8 cellular contexts compared by ENCODE assay signal in the genomic region with DNA sequence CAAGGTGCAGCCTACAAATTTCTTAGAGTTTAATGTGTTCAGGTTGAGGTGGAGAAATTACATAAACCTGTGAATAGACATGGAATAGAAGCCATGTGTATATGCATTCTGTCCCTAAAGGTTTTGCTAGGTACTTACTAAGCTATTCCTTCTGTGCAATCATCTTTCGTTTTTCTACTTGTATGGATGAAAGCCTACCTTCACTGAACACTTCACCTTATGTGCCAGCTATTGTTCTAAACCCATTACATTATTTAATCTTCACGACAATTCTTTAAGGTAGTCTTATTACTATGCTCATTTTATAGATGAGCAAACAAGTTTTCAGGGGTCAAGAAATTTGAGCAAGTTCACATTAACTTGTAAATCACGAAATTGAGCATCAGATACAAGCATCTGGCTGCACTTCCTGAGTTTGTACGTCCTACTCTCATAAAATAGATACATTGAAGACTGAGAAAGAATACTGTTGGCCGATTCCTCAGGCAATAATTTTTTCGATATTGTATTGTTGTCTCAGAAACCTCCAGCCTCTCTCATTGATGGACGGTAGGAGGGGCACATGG. TPM values are rescaled to one million over a fixed set of nuclear protein-coding genes. Genes with fewer than 3 reads are reported as not detected.
DNase-seq lines count a peak whose midpoint lies in the region; ATAC-seq, FAIRE-seq and TF ChIP-seq lines count a peak whose summit lies in the region.

No MANE protein-coding gene starts in this region.

- peak overlapping the region; percentile 78 for H3K27ac ChIP-seq in K562 (ENCODE audit: extremely low read depth, low read depth, low read length)

- peak overlapping the region; percentile 86 for H3K4me2 ChIP-seq in K562 (ENCODE audit: insufficient read depth, low read length)

- peak overlapping the region; percentile 98 for H2AFZ ChIP-seq in K562 (ENCODE audit: low read depth, low read length)

- H3K27me3 Mint-ChIP-seq in mesothelial cell of epicardium (ENCODE audit: low read depth) = no peaks in the 10 kb centered on the region

- H3K4me1 ChIP-seq in K562 (replicated peaks in 1 of 2; ENCODE audit: control insufficient read depth in 2 of 2, insufficient read depth in 2 of 2, low read length in 2 of 2) = peaks cover 8 to 12% of the 10 kb centered on the region in 2 experiments; a peak in 4 of 5 replicates

- no peak for DNase-seq in AG04449 (ENCODE audit: low read depth, low spot score)
- DNase-seq in K562 (ENCODE audit: extremely low read depth in 1 of 4, low spot score in 3 of 4) = peak in 1 of 4 experiments; percentile 20
- DNase-seq in mesothelial cell of epicardium (ENCODE audit: low spot score in 2 of 2, unreplicated experiment in 2 of 2) = no peak
- DNase-seq in activated effector memory CD4-positive, alpha-beta T cell treated with anti-CD3 and anti-CD28 coated beads, Interleukin-2, amount 50 U/mL, for 16 hours = no peak
- DNase-seq in glomerular visceral epithelial cell (ENCODE audit: extremely low spot score) = no peak
- no peak for DNase-seq in NCI-H146 treated with DMSO at 0.1 percent for 48 hours (lab: John Stamatoyannopoulos, UW; ENCODE audit: unreplicated experiment)

- H3K4me1 Mint-ChIP-seq in mesothelial cell of epicardium = peaks cover 21% of the 10 kb centered on the region

- TF ChIP-seq RAD21 in K562 (CRISPR knock-in tag; conservative IDR thresholded peaks at IDR 0.05 in 1 of 2, IDR thresholded peaks at IDR 0.05 in 1 of 2) = no peak

- no peak for TF ChIP-seq EP300 in K562 (IDR thresholded peaks at IDR 0.05; ENCODE audit: low read length)

- ATAC-seq in HG02970 (IDR thresholded peaks at IDR 0.05; ENCODE audit: low FRiP score, unreplicated experiment) (peak; percentile 11), K562 (no peak), GM18502 (IDR thresholded peaks at IDR 0.05; ENCODE audit: poor library complexity, unreplicated experiment) (no peak)

- POLR2A ChIA-PET in AG04449 (lab: Yijun Ruan, JAX) (interaction anchor here (0.6 to 1.5 kb wide), 3 partner anchors 24 to 595 kb away, joined by 3 to 4 read pairs (median 3); no protein-coding TSS in a partner anchor), K562 (lab: Yijun Ruan, JAX) (interaction anchor here (1.0 to 1.5 kb wide), 7 partner anchors 17 to 62 kb away, joined by 3 to 6 read pairs (median 4); no protein-coding TSS in a partner anchor)

- peaks cover 21% of the 10 kb centered on the region for H3K79me2 ChIP-seq in K562 (ENCODE audit: control insufficient read depth, insufficient read depth, low read length)

- intact Hi-C loops in K562 (cut with micrococcal nuclease) = no loop called here

- no peaks in the 10 kb centered on the region for H3K27me3 ChIP-seq in K562 (ENCODE audit: control insufficient read depth in 2 of 2, insufficient read depth in 2 of 2, low read length in 2 of 2)

- H3K27ac Mint-ChIP-seq in mesothelial cell of epicardium = peak overlapping the region; percentile 89

- H3K36me3 Mint-ChIP-seq in mesothelial cell of epicardium = peaks cover 13% of the 10 kb centered on the region

- WGBS in K562 (ENCODE audit: insufficient coverage, low coverage, missing lambda C conversion rate) = 4% methylated on average over 7 of the region's 7 CpGs

- CTCF ChIA-PET in AG04449 (lab: Yijun Ruan, JAX) (interaction anchor here (1.0 to 1.3 kb wide), 2 partner anchors 18 to 43 kb away, joined by 3 read pairs; no protein-coding TSS in a partner anchor), K562 (lab: Yijun Ruan, JAX; ENCODE audit: low intra/inter-chr PET ratio) (no interaction called here)

- peaks cover 28% of the 10 kb centered on the region for H3K36me3 ChIP-seq in K562 (ENCODE audit: control insufficient read depth, insufficient read depth, low read length)

- H3K9me3 ChIP-seq in K562 (replicated peaks; ENCODE audit: control insufficient read depth, insufficient read depth, low read depth, low read length) = no peaks in the 10 kb centered on the region

- no peaks in the 10 kb centered on the region for H3K9me3 Mint-ChIP-seq in mesothelial cell of epicardium

- FAIRE-seq in K562 (lab: Jason Lieb, UNC) = no peak

- TF ChIP-seq POLR2A in K562 (conservative IDR thresholded peaks at IDR 0.05) = no peak

- peak overlapping the region; percentile 78 for H3K4me3 Mint-ChIP-seq in mesothelial cell of epicardium

- H4K20me1 ChIP-seq in K562 (replicated peaks; ENCODE audit: control insufficient read depth, insufficient read depth, low read length) = no peaks in the 10 kb centered on the region

- H3K9ac ChIP-seq in K562 (ENCODE audit: insufficient read depth in 1 of 2, low read depth in 2 of 2, low read length in 2 of 2) = peak overlapping the region; percentile 82 to 85

- in situ Hi-C loops in K562 (cut with MboI) = no loop called here

- no peaks in the 10 kb centered on the region for H3K9me1 ChIP-seq in K562 (ENCODE audit: control insufficient read depth, insufficient read depth, low read length)

- TSS peak; percentile 94 for BruUV-seq in K562 (replicated peaks; lab: Mats Ljungman, UMichigan)

- H3K4me3 ChIP-seq in AG04449 (ENCODE audit: low read depth, low read length) (peak overlapping the region; percentile 69), K562 (peak overlapping the region; percentile 79)

- TF ChIP-seq CTCF in AG04449 (IDR thresholded peaks at IDR 0.05; ENCODE audit: insufficient read depth, low read length, missing control alignments) (no peak), K562 (IDR thresholded peaks at IDR 0.05 in 2 of 3, conservative IDR thresholded peaks at IDR 0.05 in 1 of 3; ENCODE audit: insufficient read depth in 2 of 3, low read depth in 1 of 3, low read length in 3 of 3) (no peak), mesothelial cell of epicardium (IDR thresholded peaks at IDR 0.05; ENCODE audit: unreplicated experiment) (no peak)

TF ChIP-seq in K562, 482 proteins besides CTCF, POLR2A, EP300 and RAD21 (continues in another document):
- TF ChIP-seq EP400 (IDR thresholded peaks at IDR 0.05) (0 out of 2 replicates have a peak, but pooled peaks have one; percentile 39), NFRKB (IDR thresholded peaks at IDR 0.05; ENCODE audit: low read depth) (peak; percentile 74; the same call in 1 of the 2 replicates)

RNA-seq across cellular contexts. Expression of gene RCN2, which starts 0.6 kb away (rescaled TPM):
- total RNA-seq in K562 (2011; cell fraction: chromatin; rRNA removed; ENCODE audit: low replicate concordance) = 11.5 and 48.1 TPM in 2 replicates
- total RNA-seq in K562 (2011; cell fraction: nucleolus; rRNA removed) = 16.4 and 16.5 TPM in 2 replicates
- total RNA-seq in K562 (2011; cell fraction: nucleoplasm; rRNA removed) = 29.3 and 45.6 TPM in 2 replicates
- total RNA-seq in K562 (2014; rRNA removed) (19.5 and 24.0 TPM in 2 replicates), K562 (2014; rRNA removed; fragmentation: Illumina TruSeq; extraction: Trizol) (56.3 and 58.4 TPM in 2 replicates), K562 (2015; rRNA removed; fragmentation: Illumina TruSeq; extraction: Trizol) (48.4 and 52.8 TPM in 2 replicates), K562 (2021) (33.6 and 34.3 TPM in 2 replicates), mesothelial cell of epicardium (111 to 115 TPM (median 112 TPM) in 3 replicates)
- polyA plus RNA-seq in K562 (2011; rRNA removed) (45.7 and 59.8 TPM in 2 replicates), K562 (2014; fragmentation: Illumina TruSeq; extraction: Trizol) (47.4 and 56.3 TPM in 2 replicates), K562 (2014; fragmentation: Nextera tagmentation; extraction: Ambion mirVana) (10 to 100 TPM; 20.9 to 26.3 TPM), K562 (2014; rRNA removed) (63.1 and 63.6 TPM in 2 replicates)
- polyA plus RNA-seq in K562 (2011; cell fraction: cytosol; rRNA removed) = 10.4 and 17.3 TPM in 2 replicates
- 10.6 and 17.8 TPM in 2 replicates for polyA plus RNA-seq in K562 (2011; cell fraction: nucleus; rRNA removed)
- 27.4 and 32.0 TPM in 2 replicates for polyA plus RNA-seq in K562 (2012)
- polyA minus RNA-seq in K562 (2011; rRNA and poly(A)+ RNA removed) = 30.4 and 39.1 TPM in 2 replicates
- 10.3 and 12.0 TPM in 2 replicates for polyA minus RNA-seq in K562 (2011; cell fraction: cytosol; rRNA and poly(A)+ RNA removed)
- 6.5 and 10.8 TPM in 2 replicates for polyA minus RNA-seq in K562 (2011; cell fraction: nucleus; rRNA and poly(A)+ RNA removed)

RNA-seq across cellular contexts. Expression of gene SCAPER, which starts 25.8 kb away (rescaled TPM):
- 6.0 and 20.4 TPM in 2 replicates for total RNA-seq in K562 (2011; cell fraction: chromatin; rRNA removed; ENCODE audit: low replicate concordance)
- total RNA-seq in K562 (2011; cell fraction: nucleolus; rRNA removed) = 1.8 and 4.1 TPM in 2 replicates
- total RNA-seq in K562 (2011; cell fraction: nucleoplasm; rRNA removed) = 4.1 and 4.6 TPM in 2 replicates
- total RNA-seq in K562 (2014; rRNA removed) = 2.8 and 2.9 TPM in 2 replicates
- 5.7 and 7.9 TPM in 2 replicates for total RNA-seq in K562 (2014; rRNA removed; fragmentation: Illumina TruSeq; extraction: Trizol)
- total RNA-seq in K562 (2015; rRNA removed; fragmentation: Illumina TruSeq; extraction: Trizol) = 4.1 and 5.1 TPM in 2 replicates
- total RNA-seq in K562 (2021) = 5.0 and 7.3 TPM in 2 replicates
- polyA plus RNA-seq in K562 (2011; rRNA removed) = 1.3 and 1.4 TPM in 2 replicates
- 0.49 and 0.83 TPM in 2 replicates for polyA plus RNA-seq in K562 (2011; cell fraction: cytosol; rRNA removed)
- 1.5 and 1.7 TPM in 2 replicates for polyA plus RNA-seq in K562 (2011; cell fraction: nucleus; rRNA removed)
- polyA plus RNA-seq in K562 (2012) = 2.3 and 2.9 TPM in 2 replicates
- 3.0 and 5.6 TPM in 2 replicates for polyA plus RNA-seq in K562 (2014; fragmentation: Illumina TruSeq; extraction: Trizol)
- 1 to 10 TPM; 3.0 to 3.2 TPM for polyA plus RNA-seq in K562 (2014; fragmentation: Nextera tagmentation; extraction: Ambion mirVana)
- 1.4 and 5.9 TPM in 2 replicates for polyA plus RNA-seq in K562 (2014; rRNA removed)
- polyA minus RNA-seq in K562 (2011; rRNA and poly(A)+ RNA removed) = 2.9 and 6.4 TPM in 2 replicates
- 1.8 and 3.0 TPM in 2 replicates for polyA minus RNA-seq in K562 (2011; cell fraction: cytosol; rRNA and poly(A)+ RNA removed)
- 4.8 and 13.6 TPM in 2 replicates for polyA minus RNA-seq in K562 (2011; cell fraction: nucleus; rRNA and poly(A)+ RNA removed)
- 33.8 to 35.9 TPM (median 34.4 TPM) in 3 replicates for total RNA-seq in mesothelial cell of epicardium
